In the genomic region with DNA sequence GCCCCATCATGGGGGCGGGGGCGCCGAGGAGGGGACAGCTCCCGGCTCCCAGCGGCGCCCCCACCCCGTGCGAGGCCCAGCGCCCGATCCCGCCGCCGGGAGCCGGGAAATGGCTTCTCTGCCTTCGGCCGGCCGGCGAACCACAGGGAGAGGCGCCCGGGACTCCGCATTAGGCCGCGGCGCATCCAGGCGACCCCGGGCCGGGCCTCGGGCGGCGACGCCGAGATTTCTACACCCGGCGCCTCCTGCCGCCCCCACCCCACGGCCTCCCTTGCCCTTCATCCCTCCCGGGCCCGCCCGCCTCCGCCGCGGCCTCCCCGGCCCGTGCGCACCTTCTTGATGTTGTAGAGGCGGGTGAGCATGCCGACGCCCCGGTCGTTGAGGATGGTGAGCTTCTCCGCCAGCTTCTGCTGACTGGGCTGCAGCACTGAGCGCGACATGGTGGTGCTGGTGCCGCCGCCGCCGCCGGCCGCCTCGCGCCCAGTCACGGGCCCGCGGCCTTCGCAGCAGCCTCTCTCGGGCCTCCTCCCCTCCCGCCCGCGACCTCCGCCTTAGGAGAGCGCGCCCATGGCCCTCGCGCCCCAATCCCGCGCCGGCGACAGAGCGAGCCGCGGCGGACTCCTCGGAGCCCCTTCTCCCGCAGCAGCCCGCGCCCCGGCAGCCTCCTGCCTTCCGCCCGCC, we compare ENCODE assay signal across 7 cellular contexts. TPM values are rescaled to one million over a fixed set of nuclear protein-coding genes. Genes with fewer than 3 reads are reported as not detected.
DNase-seq lines count a peak whose midpoint lies in the region; ATAC-seq and TF ChIP-seq lines count a peak whose summit lies in the region.

No MANE protein-coding gene starts in this region.

- no peak for TF ChIP-seq CTCF in GM12865 (IDR thresholded peaks at IDR 0.05; ENCODE audit: insufficient read depth, low read depth, low read length, missing control alignments)

- POLR2A ChIA-PET in naive thymus-derived CD8-positive, alpha-beta T cell (lab: Charles Lee) = no interaction called here

- no peak overlapping the region for H3K27ac Mint-ChIP-seq in activated CD8-positive, alpha-beta memory T cell treated with anti-CD3 and anti-CD28 coated beads, Interleukin-2, amount 10 ng/mL, durations not matched to agents 7 days and 5 days
- no peak overlapping the region for H3K27ac Mint-ChIP-seq in naive thymus-derived CD8-positive, alpha-beta T cell

- H3K4me3 Mint-ChIP-seq in activated CD8-positive, alpha-beta memory T cell treated with anti-CD3 and anti-CD28 coated beads, Interleukin-2, amount 10 ng/mL, durations not matched to agents 7 days and 5 days = peak overlapping the region; percentile 79
- H3K4me3 Mint-ChIP-seq in naive thymus-derived CD8-positive, alpha-beta T cell = peak overlapping the region in 9 of 10 donors; percentile 36 to 85 (median 65)

- no peaks in the 10 kb centered on the region for H3K36me3 Mint-ChIP-seq in activated CD8-positive, alpha-beta memory T cell treated with anti-CD3 and anti-CD28 coated beads, Interleukin-2, amount 10 ng/mL, durations not matched to agents 7 days and 5 days
- H3K36me3 Mint-ChIP-seq in naive thymus-derived CD8-positive, alpha-beta T cell = peaks cover 0 to 2% (median 0%) of the 10 kb centered on the region in 3 donors

- H3K4me1 Mint-ChIP-seq in activated CD8-positive, alpha-beta memory T cell treated with anti-CD3 and anti-CD28 coated beads, Interleukin-2, amount 10 ng/mL, durations not matched to agents 7 days and 5 days = peaks cover 29% of the 10 kb centered on the region
- H3K4me1 Mint-ChIP-seq in naive thymus-derived CD8-positive, alpha-beta T cell = peaks cover 10 to 36% (median 32%) of the 10 kb centered on the region in 4 donors

- peaks cover 80% of the 10 kb centered on the region for H3K27me3 Mint-ChIP-seq in activated CD8-positive, alpha-beta memory T cell treated with anti-CD3 and anti-CD28 coated beads, Interleukin-2, amount 10 ng/mL, durations not matched to agents 7 days and 5 days
- peaks cover 31 to 60% (median 35%) of the 10 kb centered on the region in 5 donors for H3K27me3 Mint-ChIP-seq in naive thymus-derived CD8-positive, alpha-beta T cell

- peak overlapping the region; percentile 61 for H3K4me3 ChIP-seq in GM12865 (ENCODE audit: low read depth, low read length)
- peak overlapping the region; percentile 50 for H3K4me3 ChIP-seq in Jurkat, Clone E6-1 (ENCODE audit: low read length)

- H3K9me3 Mint-ChIP-seq in activated CD8-positive, alpha-beta memory T cell treated with anti-CD3 and anti-CD28 coated beads, Interleukin-2, amount 10 ng/mL, durations not matched to agents 7 days and 5 days (ENCODE audit: low read depth) = no peaks in the 10 kb centered on the region
- H3K9me3 Mint-ChIP-seq in naive thymus-derived CD8-positive, alpha-beta T cell = peaks cover 0 to 2% (median 0%) of the 10 kb centered on the region in 9 donors

- ATAC-seq in GM21619 (IDR thresholded peaks at IDR 0.05; ENCODE audit: unreplicated experiment) (peak; percentile 44), esophagus mucosa (peak; percentile 67)
- peak; percentile 69 for ATAC-seq in activated CD8-positive, alpha-beta memory T cell treated with anti-CD3 and anti-CD28 coated beads, Interleukin-2, amount 10 ng/mL, durations not matched to agents 7 days and 5 days
- peak; percentile 65 to 71 for ATAC-seq in naive thymus-derived CD8-positive, alpha-beta T cell

- DNase-seq in GM12865 (ENCODE audit: low read depth) (peak; percentile 63), substantia nigra (lab: John Stamatoyannopoulos, UW) (peak in 44 of 49 donors; percentile 8 to 79 (median 51))
- DNase-seq in Jurkat, Clone E6-1 (ENCODE audit: low read depth, low spot score) = peak; percentile 7
- peak; percentile 59 for DNase-seq in activated CD8-positive, alpha-beta memory T cell treated with anti-CD3 and anti-CD28 coated beads, Interleukin-2, amount 10 ng/mL, durations not matched to agents 7 days and 5 days
- DNase-seq in naive thymus-derived CD8-positive, alpha-beta T cell = peak in 5 of 10 donors; percentile 6 to 66 (median 28)

- H3K27ac ChIP-seq in substantia nigra (ENCODE audit: low read depth, low read length, poor library complexity, severe bottlenecking) = peak overlapping the region; percentile 81

- CTCF ChIA-PET in activated CD8-positive, alpha-beta memory T cell treated with anti-CD3 and anti-CD28 coated beads, Interleukin-2, amount 10 ng/mL, durations not matched to agents 7 days and 5 days (lab: Charles Lee) = interaction anchor here (0.5 to 1.4 kb wide), 4 partner anchors 9 to 371 kb away, joined by 3 to 4 read pairs (median 3); no protein-coding TSS in a partner anchor

RNA-seq across cellular contexts. Expression of gene NCKAP1, which starts 0.5 kb away (rescaled TPM):
- polyA plus RNA-seq in Jurkat, Clone E6-1 (2012; ENCODE audit: insufficient read depth, insufficient read length) = 15.0 TPM
- 1 to 10 TPM in 1 of 2 experiments, under 1 TPM in 1; 0.96 to 1.6 TPM for total RNA-seq in activated CD8-positive, alpha-beta memory T cell treated with anti-CD3 and anti-CD28 coated beads, Interleukin-2, amount 10 ng/mL, durations not matched to agents 7 days and 5 days
- total RNA-seq in esophagus mucosa = 121 TPM
- under 1 TPM; 0.42 to 0.63 TPM for total RNA-seq in naive thymus-derived CD8-positive, alpha-beta T cell
- under 1 TPM in 2 of 3 donors, not detected in 1; 0.10 to 0.12 TPM for polyA plus RNA-seq in naive thymus-derived CD8-positive, alpha-beta T cell

RNA-seq across cellular contexts. Expression of gene DUSP19, which starts 40.7 kb away (rescaled TPM):
- not detected for polyA plus RNA-seq in Jurkat, Clone E6-1 (2012; ENCODE audit: insufficient read depth, insufficient read length)
- 1 to 10 TPM; 1.8 to 2.1 TPM for total RNA-seq in activated CD8-positive, alpha-beta memory T cell treated with anti-CD3 and anti-CD28 coated beads, Interleukin-2, amount 10 ng/mL, durations not matched to agents 7 days and 5 days
- total RNA-seq in esophagus mucosa = 1.2 TPM
- 1 to 10 TPM; 1.1 to 1.7 TPM for total RNA-seq in naive thymus-derived CD8-positive, alpha-beta T cell
- under 1 TPM; 0.30 to 0.88 (median 0.79) TPM for polyA plus RNA-seq in naive thymus-derived CD8-positive, alpha-beta T cell

Comparison
In these comparisons a context has a peak if more than half of its experiments do, and no peak if none do; other contexts are left out.
1. RNA of gene NCKAP1, which starts 0.5 kb away (total RNA-seq): 121 TPM in esophagus mucosa (single experiment); 0.96 to 1.6 TPM in activated CD8-positive, alpha-beta memory T cell treated with anti-CD3 and anti-CD28 coated beads, Interleukin-2, amount 10 ng/mL, durations not matched to agents 7 days and 5 days and 0.42 to 0.63 TPM in naive thymus-derived CD8-positive, alpha-beta T cell; every median in the first group is over 10 times any median in the second.
2. Peak in every context shown above with its lines, with median percentiles within 50 percentile points of each other: ATAC-seq.